8 cellular contexts compared by ENCODE assay signal in genomic region chr13:50222569-50223332, GRCh38.
DNase-seq lines count a peak whose midpoint lies in the region; ATAC-seq and TF ChIP-seq lines count a peak whose summit lies in the region.

No MANE protein-coding gene starts in this region.

- DNase-seq in GM12865 (ENCODE audit: low read depth) (peak; percentile 76), MV-4-11 (lab: John Stamatoyannopoulos, UW) (peak; percentile 94), left colon (peak; percentile 45 to 50), upper lobe of left lung (peak; percentile 37 to 85), amniotic stem cell (lab: John Stamatoyannopoulos, UW) (no peak)
- DNase-seq in activated effector memory CD4-positive, alpha-beta T cell treated with Interleukin-2 at 50 U/mL for 16 hours: peak; percentile 20

- 30 to 49% methylated on average over 11 to 13 of the region's 13 CpGs for WGBS in upper lobe of left lung, 2 donors

- H3K4me3 ChIP-seq in GM12865 (ENCODE audit: low read depth, low read length) (no peak overlapping the region), upper lobe of left lung (no peak overlapping the region)

- TF ChIP-seq CTCF in GM12865 (IDR thresholded peaks at IDR 0.05; ENCODE audit: insufficient read depth, low read depth, low read length, missing control alignments) (no peak), upper lobe of left lung (IDR thresholded peaks at IDR 0.05) (no peak)

- H3K9me3 ChIP-seq in upper lobe of left lung: no peaks in the 10 kb centered on the region

- no peaks in the 10 kb centered on the region for H3K36me3 ChIP-seq in upper lobe of left lung

- peak in 2 of 4 donors; percentile 42 to 43 for TF ChIP-seq EP300 in upper lobe of left lung (IDR thresholded peaks at IDR 0.05)

- peak overlapping the region; percentile 32 to 80 (median 60) for H3K27ac ChIP-seq in upper lobe of left lung

- ATAC-seq in left colon (no peak), upper lobe of left lung (ENCODE audit: low FRiP score in 2 of 2) (peak; percentile 88 to 91), HG02852 (IDR thresholded peaks at IDR 0.05; ENCODE audit: unreplicated experiment) (no peak), GM18517 (IDR thresholded peaks at IDR 0.05; ENCODE audit: unreplicated experiment) (no peak)

- TF ChIP-seq POLR2A in upper lobe of left lung (IDR thresholded peaks at IDR 0.05): peak in 1 of 4 donors; percentile 43

- intact Hi-C loops in left colon (cut with DNase I, micrococcal nuclease): no loop called here

- H3K4me1 ChIP-seq in upper lobe of left lung: peaks cover 0 to 7% (median 3%) of the 10 kb centered on the region in 4 donors

- H3K27me3 ChIP-seq in upper lobe of left lung: no peaks in the 10 kb centered on the region

Comparison
In these comparisons a context has a peak if more than half of its experiments do, and no peak if none do; other contexts are left out.
1. ATAC-seq: peak in upper lobe of left lung (2 of 2); none in left colon (single experiment), HG02852 (single experiment) and GM18517 (single experiment).